Comparison of ENCODE assay signal across 1 cellular context in the genomic region with DNA sequence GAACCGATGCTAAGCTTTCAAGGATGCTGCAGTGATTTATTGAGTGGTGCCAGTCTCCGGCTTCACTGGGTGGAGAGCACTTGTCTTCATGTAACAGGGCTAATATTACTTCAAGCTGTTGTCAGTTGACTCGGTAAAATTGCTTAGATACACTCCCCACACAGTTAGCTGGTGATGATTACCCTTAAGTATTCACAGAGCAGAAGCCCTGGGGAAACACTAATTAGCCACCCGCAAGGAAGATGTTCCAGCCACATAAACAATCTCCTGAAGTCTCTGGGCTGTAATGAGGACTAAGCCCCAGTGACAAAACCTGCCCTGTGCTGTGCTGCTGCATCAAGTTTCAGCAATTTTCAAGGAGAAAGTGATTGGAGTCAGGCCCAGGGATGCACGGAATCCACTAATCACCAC.
TF ChIP-seq lines count a peak whose summit lies in the region.

No MANE protein-coding gene starts in this region.

TF ChIP-seq in neural cell, 6 proteins besides CTCF, POLR2A, EP300 and RAD21:
- TF ChIP-seq EZH2 (IDR thresholded peaks at IDR 0.05; ENCODE audit: borderline replicate concordance, insufficient read depth, low read length, poor library complexity, severe bottlenecking) (no peak), POLR2AphosphoS5 (IDR thresholded peaks at IDR 0.05) (peak; percentile 90), REST (IDR thresholded peaks at IDR 0.05; ENCODE audit: borderline replicate concordance) (peak; percentile 52)
